ENCODE assay signal across 15 cellular contexts in genomic region chr20:19706463-19706862, GRCh38. TPM values are rescaled to one million over a fixed set of nuclear protein-coding genes. Genes with fewer than 3 reads are reported as not detected.
DNase-seq lines count a peak whose midpoint lies in the region; ATAC-seq and TF ChIP-seq lines count a peak whose summit lies in the region.
"Had no signal": no experiment of that assay in that cellular context is flagged by ENCODE, and none has a peak within 500 bp of the region (broad histone marks: within the 10 kb centered on the region; RNA-seq: fewer than 3 reads in every experiment).

No MANE protein-coding gene starts in this region.

- TF ChIP-seq POLR2A in vagina (IDR thresholded peaks at IDR 0.05) = no peak

- no peaks in the 10 kb centered on the region for H3K27me3 ChIP-seq in vagina

- H3K27ac Mint-ChIP-seq in activated B cell treated with CpG ODN at 0.5 μM for 24 hours = no peak overlapping the region
- no peak overlapping the region for H3K27ac Mint-ChIP-seq in activated T-helper 2 cell treated with anti-CD3 and anti-CD28 coated beads, Interferon-gamma antibody, Interleukin-2, Interleukin-4, amounts not matched to agents 10 μg/mL and 5 μg/mL and 100 μg/mL, durations not matched to agents 14 hours and 24 hours and 36 hours

- TF ChIP-seq CTCF in activated B cell treated with CpG ODN at 0.5 μM for 24 hours (IDR thresholded peaks at IDR 0.05) (no peak), vagina (IDR thresholded peaks at IDR 0.05) (no peak)

- DNase-seq in activated B cell treated with CpG ODN at 0.5 μM for 24 hours (peak; percentile 34), vagina (ENCODE audit: extremely low spot score in 2 of 2) (no peak), DMS153 treated with DMSO at 0.1 percent for 48 hours (lab: John Stamatoyannopoulos, UW; ENCODE audit: unreplicated experiment) (no peak)
- no peak for DNase-seq in activated T-helper 2 cell treated with anti-CD3 and anti-CD28 coated beads, Interferon-gamma antibody, Interleukin-2, Interleukin-4, amounts not matched to agents 10 μg/mL and 5 μg/mL and 100 μg/mL, durations not matched to agents 14 hours and 24 hours and 36 hours (ENCODE audit: low spot score)
- DNase-seq: AML-193; GDM1; NCI-H187; stimulated activated CD4-positive, alpha-beta T cell treated with anti-CD3 and anti-CD28 coated beads, Interleukin-4, amount 100 ng/mL, for 24 hours had no signal

- no peaks in the 10 kb centered on the region for H3K9me3 ChIP-seq in vagina
- H3K9me3 ChIP-seq: prostate gland had no signal

- H3K4me1 ChIP-seq in vagina = peaks cover 27% of the 10 kb centered on the region
- H3K4me1 ChIP-seq: prostate gland had no signal

- no peak overlapping the region for H3K27ac ChIP-seq in vagina
- H3K27ac ChIP-seq: prostate gland had no signal

- no peaks in the 10 kb centered on the region for H3K36me3 Mint-ChIP-seq in activated B cell treated with CpG ODN at 0.5 μM for 24 hours (ENCODE audit: low read depth)
- H3K36me3 Mint-ChIP-seq in activated T-helper 2 cell treated with anti-CD3 and anti-CD28 coated beads, Interferon-gamma antibody, Interleukin-2, Interleukin-4, amounts not matched to agents 10 μg/mL and 5 μg/mL and 100 μg/mL, durations not matched to agents 14 hours and 24 hours and 36 hours (ENCODE audit: low read depth) = no peaks in the 10 kb centered on the region

- H3K4me3 ChIP-seq in vagina = no peak overlapping the region
- H3K4me3 ChIP-seq: lung, prostate gland had no signal

- CTCF ChIA-PET in activated B cell treated with CpG ODN at 0.5 μM for 24 hours (lab: Charles Lee) = interaction anchor here (1.1 to 2.6 kb wide), 3 partner anchors 13 to 29 kb away, joined by 3 to 16 read pairs (median 5); no protein-coding TSS in a partner anchor

- H3K4me1 Mint-ChIP-seq in activated B cell treated with CpG ODN at 0.5 μM for 24 hours = peaks cover 25% of the 10 kb centered on the region
- H3K4me1 Mint-ChIP-seq in activated T-helper 2 cell treated with anti-CD3 and anti-CD28 coated beads, Interferon-gamma antibody, Interleukin-2, Interleukin-4, amounts not matched to agents 10 μg/mL and 5 μg/mL and 100 μg/mL, durations not matched to agents 14 hours and 24 hours and 36 hours (ENCODE audit: low read depth) = no peaks in the 10 kb centered on the region

- H3K9me3 Mint-ChIP-seq in activated B cell treated with CpG ODN at 0.5 μM for 24 hours = peaks cover 3% of the 10 kb centered on the region
- H3K9me3 Mint-ChIP-seq in activated T-helper 2 cell treated with anti-CD3 and anti-CD28 coated beads, Interferon-gamma antibody, Interleukin-2, Interleukin-4, amounts not matched to agents 10 μg/mL and 5 μg/mL and 100 μg/mL, durations not matched to agents 14 hours and 24 hours and 36 hours = peaks cover 13% of the 10 kb centered on the region

- H3K4me3 Mint-ChIP-seq in activated B cell treated with CpG ODN at 0.5 μM for 24 hours = no peak overlapping the region
- H3K4me3 Mint-ChIP-seq in activated T-helper 2 cell treated with anti-CD3 and anti-CD28 coated beads, Interferon-gamma antibody, Interleukin-2, Interleukin-4, amounts not matched to agents 10 μg/mL and 5 μg/mL and 100 μg/mL, durations not matched to agents 14 hours and 24 hours and 36 hours (ENCODE audit: low read depth) = no peak overlapping the region

- peaks cover 0 to 2% of the 10 kb centered on the region in 2 donors for H3K36me3 ChIP-seq in vagina
- H3K36me3 ChIP-seq: prostate gland had no signal

- intact Hi-C loops in activated B cell treated with CpG ODN at 0.5 μM for 24 hours (cut with micrococcal nuclease) (loop anchor here (1.0 to 10.0 kb wide), 13 partner anchors 14 to 1742 kb away; partner anchors contain the start of genes CFAP61, CRNKL1, MGME1 and NAA20), vagina (cut with DNase I) (no loop called here)
- intact Hi-C loops in activated T-helper 2 cell treated with anti-CD3 and anti-CD28 coated beads, Interferon-gamma antibody, Interleukin-2, Interleukin-4, amounts not matched to agents 10 μg/mL and 5 μg/mL and 100 μg/mL, durations not matched to agents 14 hours and 24 hours and 36 hours (cut with micrococcal nuclease) = no loop called here

- ATAC-seq in GM18499 (IDR thresholded peaks at IDR 0.05; ENCODE audit: insufficient read depth, unreplicated experiment) (peak; percentile 67), GM21381 (IDR thresholded peaks at IDR 0.05; ENCODE audit: unreplicated experiment) (peak; percentile 80), HG03354 (IDR thresholded peaks at IDR 0.05; ENCODE audit: poor library complexity, severe bottlenecking, unreplicated experiment) (peak; percentile 82), activated B cell treated with CpG ODN at 0.5 μM for 24 hours (ENCODE audit: low read depth) (peak; percentile 96), HG02870 (IDR thresholded peaks at IDR 0.05; ENCODE audit: unreplicated experiment) (no peak)
- ATAC-seq: Panc1 had no signal

- POLR2A ChIA-PET in activated B cell treated with CpG ODN at 0.5 μM for 24 hours (lab: Charles Lee) = interaction anchor here (0.6 to 1.4 kb wide), 5 partner anchors 107 to 310 kb away, joined by 3 to 5 read pairs (median 3); partner anchors contain the start of gene NAA20

- no peaks in the 10 kb centered on the region for H3K27me3 Mint-ChIP-seq in activated B cell treated with CpG ODN at 0.5 μM for 24 hours
- no peaks in the 10 kb centered on the region for H3K27me3 Mint-ChIP-seq in activated T-helper 2 cell treated with anti-CD3 and anti-CD28 coated beads, Interferon-gamma antibody, Interleukin-2, Interleukin-4, amounts not matched to agents 10 μg/mL and 5 μg/mL and 100 μg/mL, durations not matched to agents 14 hours and 24 hours and 36 hours (ENCODE audit: low read depth)

RNA-seq across cellular contexts. Expression of gene RIN2, which starts 51.6 kb away (rescaled TPM):
- total RNA-seq in activated B cell treated with CpG ODN at 0.5 μM for 24 hours (0.46 and 0.75 TPM in 2 replicates), vagina (86.9 TPM)
- not detected in 2 replicates for total RNA-seq in activated T-helper 2 cell treated with anti-CD3 and anti-CD28 coated beads, Interferon-gamma antibody, Interleukin-2, Interleukin-4, amounts not matched to agents 10 μg/mL and 5 μg/mL and 100 μg/mL, durations not matched to agents 14 hours and 24 hours and 36 hours

Comparison
In these comparisons a context has a peak if more than half of its experiments do, and no peak if none do; other contexts are left out.
1. RNA of gene RIN2, which starts 51.6 kb away (total RNA-seq): 86.9 TPM in vagina (single experiment); 0.46 to 0.75 TPM in activated B cell treated with CpG ODN at 0.5 μM for 24 hours and not detected in activated T-helper 2 cell treated with anti-CD3 and anti-CD28 coated beads, Interferon-gamma antibody, Interleukin-2, Interleukin-4, amounts not matched to agents 10 μg/mL and 5 μg/mL and 100 μg/mL, durations not matched to agents 14 hours and 24 hours and 36 hours; every median in the first group is over 10 times any median in the second.